ENCODE assay signal across 9 cellular contexts in the genomic region with DNA sequence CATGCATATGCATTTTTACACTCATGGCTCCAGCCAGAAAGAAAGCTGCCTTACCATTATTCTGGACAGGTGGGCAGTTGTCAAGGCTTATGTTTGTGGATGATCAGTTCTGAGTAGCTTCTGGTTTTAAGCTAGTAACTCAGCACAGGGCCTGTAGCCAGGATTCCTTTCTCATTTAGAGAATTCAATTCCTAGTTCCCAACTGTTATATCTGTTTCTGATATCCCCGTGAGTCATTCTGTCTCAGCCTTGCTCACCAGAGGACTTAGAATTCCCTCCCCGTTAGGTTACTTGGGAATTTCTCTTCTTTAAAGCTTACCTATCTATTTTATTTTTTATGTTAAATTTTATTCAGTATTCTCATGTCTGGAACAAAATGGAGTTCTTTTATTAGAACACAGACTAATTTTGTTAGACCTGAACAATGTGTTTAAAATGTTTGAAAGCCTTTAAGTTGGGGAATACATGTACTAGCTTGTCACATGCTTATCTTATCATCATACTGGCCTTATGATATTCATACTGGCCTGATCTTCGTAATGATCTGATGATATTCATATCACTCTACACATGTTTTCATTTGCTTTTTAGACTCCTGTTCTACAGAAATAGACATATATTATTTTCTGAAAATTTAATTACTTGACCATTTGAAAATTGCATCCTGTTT. TPM values are rescaled to one million over a fixed set of nuclear protein-coding genes. Genes with fewer than 3 reads are reported as not detected.
DNase-seq lines count a peak whose midpoint lies in the region; ATAC-seq and TF ChIP-seq lines count a peak whose summit lies in the region.
"Had no signal": no experiment of that assay in that cellular context is flagged by ENCODE, and none has a peak within 500 bp of the region (broad histone marks: within the 10 kb centered on the region; RNA-seq: fewer than 3 reads in every experiment).

No MANE protein-coding gene starts in this region.

- H3K4me3 ChIP-seq in adrenal gland: no peak overlapping the region
- no peak overlapping the region for H3K4me3 ChIP-seq in fibroblast of villous mesenchyme (ENCODE audit: low read depth, low read length)
- peak overlapping the region in 1 of 4 donors; percentile 12 for H3K4me3 ChIP-seq in gastrocnemius medialis
- H3K4me3 ChIP-seq: HAP-1 had no signal

- H3K4me1 ChIP-seq in adrenal gland (replicated peaks in 1 of 2) (peaks cover 22 to 61% of the 10 kb centered on the region in 2 donors), gastrocnemius medialis (peaks cover 64 to 96% of the 10 kb centered on the region in 2 donors)

- peak; percentile 54 for DNase-seq in GM04504 (ENCODE audit: low read depth)
- peak in 3 of 7 donors; percentile 25 to 61 (median 41) for DNase-seq in adrenal gland
- DNase-seq in fibroblast of villous mesenchyme (ENCODE audit: low read depth): peak; percentile 70
- DNase-seq in gastrocnemius medialis: no peak
- no peak for DNase-seq in NCI-H146 (lab: John Stamatoyannopoulos, UW)
- no peak for DNase-seq in islet precursor cell

- TF ChIP-seq CTCF in adrenal gland (IDR thresholded peaks at IDR 0.05) (no peak), fibroblast of villous mesenchyme (IDR thresholded peaks at IDR 0.05; ENCODE audit: insufficient read depth, low read depth, low read length) (no peak), gastrocnemius medialis (IDR thresholded peaks at IDR 0.05 in 4 of 5, conservative IDR thresholded peaks at IDR 0.05 in 1 of 5) (no peak)

- H3K36me3 ChIP-seq in adrenal gland (replicated peaks in 1 of 2) (no peaks in the 10 kb centered on the region), gastrocnemius medialis (no peaks in the 10 kb centered on the region)
- H3K36me3 ChIP-seq: HAP-1 had no signal

- 22 to 34% (median 28%) methylated on average over 2 to 3 of the region's 3 CpGs for WGBS in adrenal gland, 4 donors

- no peaks in the 10 kb centered on the region for H3K27me3 ChIP-seq in adrenal gland
- H3K27me3 ChIP-seq in gastrocnemius medialis: no peaks in the 10 kb centered on the region

- intact Hi-C loops in adrenal gland (cut with DNase I) (no loop called here), gastrocnemius medialis (cut with DNase I; ENCODE audit: low total_unique reads) (no loop called here)

- ATAC-seq in gastrocnemius medialis (peak; percentile 8 to 32), HG02884 (IDR thresholded peaks at IDR 0.05; ENCODE audit: unreplicated experiment) (no peak), GM21528 (IDR thresholded peaks at IDR 0.05; ENCODE audit: low FRiP score, unreplicated experiment) (no peak)

- H3K9me3 ChIP-seq in adrenal gland (replicated peaks in 1 of 3): no peaks in the 10 kb centered on the region
- no peaks in the 10 kb centered on the region for H3K9me3 ChIP-seq in gastrocnemius medialis
- H3K9me3 ChIP-seq: HAP-1 had no signal

- in situ Hi-C loops in gastrocnemius medialis (cut with MboI; ENCODE audit: low sequenced_read_pairs in 4 of 4): loop anchor here in 3 of 4 donors (10.0 to 25.0 kb wide), 3 partner anchors 847 to 874 kb away; no protein-coding TSS in a partner anchor

- H3K27ac ChIP-seq in adrenal gland (peak overlapping the region; percentile 16 to 72 (median 61)), gastrocnemius medialis (peak overlapping the region; percentile 94 to 99 (median 98))

- TF ChIP-seq POLR2A in adrenal gland (IDR thresholded peaks at IDR 0.05) (peak in 1 of 2 donors; percentile 18), gastrocnemius medialis (IDR thresholded peaks at IDR 0.05) (no peak)

RNA-seq across cellular contexts. Expression of gene CAST, which starts 47.1 kb away (rescaled TPM):
- total RNA-seq in adrenal gland (100 to 1,000 TPM; 130 to 229 (median 185) TPM), fibroblast of villous mesenchyme (160 and 200 TPM in 2 replicates), gastrocnemius medialis (100 to 1,000 TPM; 321 to 971 (median 445) TPM)
- 100 to 1,000 TPM in 1 of 3 donors, 10 to 100 TPM in 2; 54.3 to 329 (median 81.6) TPM for polyA plus RNA-seq in adrenal gland

Comparison
In these comparisons a context has a peak if more than half of its experiments do, and no peak if none do; other contexts are left out.
1. DNase-seq: peak in GM04504 (single experiment) and fibroblast of villous mesenchyme (single experiment); none in gastrocnemius medialis (0 of 2), NCI-H146 (single experiment) and islet precursor cell (single experiment).
2. ATAC-seq: peak in gastrocnemius medialis (2 of 2); none in HG02884 (single experiment) and GM21528 (single experiment).